ENCODE assay signal across 8 cellular contexts in the genomic region with DNA sequence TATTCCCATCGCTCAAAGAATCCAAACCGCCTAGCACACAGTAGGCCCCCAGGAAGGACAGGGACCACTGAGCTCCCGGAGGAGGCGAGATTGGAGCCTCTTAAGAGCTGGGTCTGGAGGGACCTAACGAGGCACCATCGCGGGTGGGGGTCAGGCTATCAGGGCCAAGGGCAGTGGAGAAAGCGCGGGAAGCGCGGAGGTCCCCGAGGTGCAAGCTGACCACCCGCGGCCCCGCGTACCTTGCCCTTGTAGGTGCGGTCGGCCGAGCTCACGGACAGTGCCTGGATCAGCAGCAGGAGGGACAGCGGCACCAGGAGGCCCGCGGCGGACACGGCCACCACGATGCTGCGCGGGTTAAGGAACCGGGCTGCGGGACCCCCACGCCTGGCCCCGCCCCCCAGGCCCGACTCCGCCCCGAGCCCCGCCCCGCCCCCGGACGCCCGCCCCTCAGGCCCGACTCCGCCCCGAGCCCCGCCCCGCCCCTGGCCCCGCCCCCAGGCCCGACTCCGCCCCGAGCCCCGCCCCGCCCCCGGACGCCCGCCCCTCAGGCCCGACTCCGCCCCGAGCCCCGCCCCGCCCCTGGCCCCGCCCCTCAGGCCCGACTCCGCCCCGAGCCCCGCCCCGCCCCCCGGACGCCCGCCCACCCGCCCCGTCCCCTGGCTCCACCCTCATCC. TPM values are rescaled to one million over a fixed set of nuclear protein-coding genes. Genes with fewer than 3 reads are reported as not detected.
DNase-seq lines count a peak whose midpoint lies in the region; ATAC-seq and TF ChIP-seq lines count a peak whose summit lies in the region.

No MANE protein-coding gene starts in this region.

- H3K9me3 ChIP-seq in HUES64 (ENCODE audit: insufficient read depth, low read depth, low read length) (no peaks in the 10 kb centered on the region), right atrium auricular region (peaks cover 0 to 4% of the 10 kb centered on the region in 2 donors), spleen (no peaks in the 10 kb centered on the region)

- H3K27ac Mint-ChIP-seq in activated T-helper 2 cell treated with anti-CD3 and anti-CD28 coated beads, Interferon-gamma antibody, Interleukin-2, Interleukin-4, amounts not matched to agents 10 μg/mL and 5 μg/mL and 100 μg/mL, durations not matched to agents 14 hours and 24 hours and 36 hours, result no peak overlapping the region

- TF ChIP-seq POLR2A in spleen (IDR thresholded peaks at IDR 0.05), result no peak

- H3K27me3 ChIP-seq in HUES64 (ENCODE audit: insufficient read depth, low read length) (peaks cover 12% of the 10 kb centered on the region), right atrium auricular region (no peaks in the 10 kb centered on the region), spleen (replicated peaks in 1 of 7) (peaks cover 0 to 8% (median 0%) of the 10 kb centered on the region in 7 donors)

- H3K9me3 Mint-ChIP-seq in activated T-helper 2 cell treated with anti-CD3 and anti-CD28 coated beads, Interferon-gamma antibody, Interleukin-2, Interleukin-4, amounts not matched to agents 10 μg/mL and 5 μg/mL and 100 μg/mL, durations not matched to agents 14 hours and 24 hours and 36 hours, result no peaks in the 10 kb centered on the region

- no peak for TF ChIP-seq CTCF in right atrium auricular region (IDR thresholded peaks at IDR 0.05)
- no peak for TF ChIP-seq CTCF in spleen (IDR thresholded peaks at IDR 0.05 in 8 of 11, conservative IDR thresholded peaks at IDR 0.05 in 3 of 11)

- H3K27ac ChIP-seq in HUES64 (ENCODE audit: low read depth, low read length) (no peak overlapping the region), right atrium auricular region (no peak overlapping the region), spleen (peak overlapping the region in 4 of 8 donors; percentile 55 to 81 (median 66))

- ATAC-seq in GM21381 (IDR thresholded peaks at IDR 0.05; ENCODE audit: unreplicated experiment) (no peak), GM19035 (IDR thresholded peaks at IDR 0.05; ENCODE audit: unreplicated experiment) (no peak), HG02884 (IDR thresholded peaks at IDR 0.05; ENCODE audit: unreplicated experiment) (no peak)

- H3K36me3 Mint-ChIP-seq in activated T-helper 2 cell treated with anti-CD3 and anti-CD28 coated beads, Interferon-gamma antibody, Interleukin-2, Interleukin-4, amounts not matched to agents 10 μg/mL and 5 μg/mL and 100 μg/mL, durations not matched to agents 14 hours and 24 hours and 36 hours (ENCODE audit: low read depth), result no peaks in the 10 kb centered on the region

- intact Hi-C loops in activated T-helper 2 cell treated with anti-CD3 and anti-CD28 coated beads, Interferon-gamma antibody, Interleukin-2, Interleukin-4, amounts not matched to agents 10 μg/mL and 5 μg/mL and 100 μg/mL, durations not matched to agents 14 hours and 24 hours and 36 hours (cut with micrococcal nuclease), result loop anchor here (10.0 kb wide), 1 partner anchor 352 kb away; no protein-coding TSS in a partner anchor
- intact Hi-C loops in spleen (cut with DNase I; ENCODE audit: low total_unique reads), result no loop called here

- H3K27me3 Mint-ChIP-seq in activated T-helper 2 cell treated with anti-CD3 and anti-CD28 coated beads, Interferon-gamma antibody, Interleukin-2, Interleukin-4, amounts not matched to agents 10 μg/mL and 5 μg/mL and 100 μg/mL, durations not matched to agents 14 hours and 24 hours and 36 hours (ENCODE audit: low read depth), result peaks cover 26% of the 10 kb centered on the region

- H3K36me3 ChIP-seq in HUES64 (ENCODE audit: insufficient read depth, low read length) (no peaks in the 10 kb centered on the region), right atrium auricular region (no peaks in the 10 kb centered on the region), spleen (no peaks in the 10 kb centered on the region)

- H3K4me1 ChIP-seq in HUES64 (ENCODE audit: insufficient read depth, low read length), result no peaks in the 10 kb centered on the region
- H3K4me1 ChIP-seq in right atrium auricular region, result no peaks in the 10 kb centered on the region
- peaks cover 0 to 55% (median 28%) of the 10 kb centered on the region in 6 donors for H3K4me1 ChIP-seq in spleen

- no peak overlapping the region for H3K9ac ChIP-seq in HUES64 (ENCODE audit: low read depth, low read length)

- 16% methylated on average over 30 of the region's 70 CpGs for WGBS in HUES64
- 18 to 47% (median 24%) methylated on average over 19 to 47 of the region's 70 CpGs for WGBS in spleen, 5 donors

- DNase-seq in activated T-helper 2 cell treated with anti-CD3 and anti-CD28 coated beads, Interferon-gamma antibody, Interleukin-2, Interleukin-4, amounts not matched to agents 10 μg/mL and 5 μg/mL and 100 μg/mL, durations not matched to agents 14 hours and 24 hours and 36 hours (ENCODE audit: low spot score), result no peak
- DNase-seq in right atrium auricular region (ENCODE audit: low spot score) (no peak), spleen (peak; percentile 91), NCI-H526 treated with DMSO at 0.1 percent for 48 hours (lab: John Stamatoyannopoulos, UW) (no peak)

- peak overlapping the region; percentile 75 for H3K4me3 ChIP-seq in HUES64 (ENCODE audit: low read length)
- H3K4me3 ChIP-seq in right atrium auricular region, result peak overlapping the region; percentile 6 to 36
- peak overlapping the region in 5 of 8 donors; percentile 13 to 66 (median 48) for H3K4me3 ChIP-seq in spleen

- H3K4me3 Mint-ChIP-seq in activated T-helper 2 cell treated with anti-CD3 and anti-CD28 coated beads, Interferon-gamma antibody, Interleukin-2, Interleukin-4, amounts not matched to agents 10 μg/mL and 5 μg/mL and 100 μg/mL, durations not matched to agents 14 hours and 24 hours and 36 hours (ENCODE audit: low read depth), result peak overlapping the region; percentile 74

- peaks cover 5% of the 10 kb centered on the region for H3K4me1 Mint-ChIP-seq in activated T-helper 2 cell treated with anti-CD3 and anti-CD28 coated beads, Interferon-gamma antibody, Interleukin-2, Interleukin-4, amounts not matched to agents 10 μg/mL and 5 μg/mL and 100 μg/mL, durations not matched to agents 14 hours and 24 hours and 36 hours (ENCODE audit: low read depth)

RNA-seq across cellular contexts. Expression of gene ZDHHC19, which starts 3.9 kb away (rescaled TPM):
- polyA plus RNA-seq in HUES64 (2013, experiment 1 of 2), result 1.4 TPM
- 4.6 TPM for polyA plus RNA-seq in HUES64 (2013, experiment 2 of 2)
- total RNA-seq in activated T-helper 2 cell treated with anti-CD3 and anti-CD28 coated beads, Interferon-gamma antibody, Interleukin-2, Interleukin-4, amounts not matched to agents 10 μg/mL and 5 μg/mL and 100 μg/mL, durations not matched to agents 14 hours and 24 hours and 36 hours, result not detected in 2 replicates
- not detected for total RNA-seq in right atrium auricular region
- total RNA-seq in spleen, result 10 to 100 TPM in 3 of 7 donors, 1 to 10 TPM in 3, under 1 TPM in 1; 0.79 to 44.6 (median 7.9) TPM
- 10 to 100 TPM in 1 of 3 donors, 1 to 10 TPM in 2; 3.2 to 15.4 (median 6.2) TPM for polyA plus RNA-seq in spleen

RNA-seq across cellular contexts. Expression of gene SLC51A, which starts 9.0 kb away (rescaled TPM):
- polyA plus RNA-seq in HUES64 (2013, experiment 1 of 2), result 2.3 TPM
- 1.5 TPM for polyA plus RNA-seq in HUES64 (2013, experiment 2 of 2)
- not detected in 2 replicates for total RNA-seq in activated T-helper 2 cell treated with anti-CD3 and anti-CD28 coated beads, Interferon-gamma antibody, Interleukin-2, Interleukin-4, amounts not matched to agents 10 μg/mL and 5 μg/mL and 100 μg/mL, durations not matched to agents 14 hours and 24 hours and 36 hours
- total RNA-seq in right atrium auricular region, result under 1 TPM in 1 of 2 donors, not detected in 1; 0.35 TPM
- total RNA-seq in spleen, result 10 to 100 TPM in 1 of 7 donors, 1 to 10 TPM in 6; 2.0 to 14.6 (median 4.1) TPM
- polyA plus RNA-seq in spleen, result 1 to 10 TPM in 1 of 3 donors, under 1 TPM in 2; 0.30 to 1.1 (median 0.54) TPM

Comparison
In these comparisons a context has a peak if more than half of its experiments do, and no peak if none do; other contexts are left out.
1. H3K4me3 ChIP-seq: peak in every context shown above with its lines; median percentile 75 in HUES64; 48 in spleen; 21 in right atrium auricular region.